In genomic region chr11:50155508-50155907, GRCh38 we compare ENCODE assay signal across 37 cellular contexts.
"Had no signal": no experiment of that assay in that cellular context is flagged by ENCODE, and none has a peak within 500 bp of the region (broad histone marks: within the 10 kb centered on the region; RNA-seq: fewer than 3 reads in every experiment).

No MANE protein-coding gene starts in this region.

- H3K4me3 ChIP-seq: ascending aorta, cardiac muscle cell had no signal

- H3K9me3 ChIP-seq: ascending aorta had no signal

- H3K4me3 Mint-ChIP-seq: activated CD4-positive, alpha-beta memory T cell treated with anti-CD3 and anti-CD28 coated beads, Interleukin-2, amount 10 ng/mL, durations not matched to agents 7 days and 5 days; activated CD4-positive, alpha-beta T cell treated with anti-CD3 and anti-CD28 coated beads for 36 hours; activated CD4-positive, alpha-beta T cell treated with anti-CD3 and anti-CD28 coated beads, Interleukin-2, amount 10 ng/mL, durations not matched to agents 7 days and 5 days; activated CD8-positive, alpha-beta memory T cell treated with anti-CD3 and anti-CD28 coated beads, Interleukin-2, amount 10 ng/mL, durations not matched to agents 7 days and 5 days; activated CD8-positive, alpha-beta T cell treated with anti-CD3 and anti-CD28 coated beads, Interleukin-2, amount 10 ng/mL, durations not matched to agents 7 days and 5 days; activated naive CD4-positive, alpha-beta T cell treated with anti-CD3 and anti-CD28 coated beads, Interleukin-2, amount 10 ng/mL, durations not matched to agents 7 days and 5 days; activated naive CD4-positive, alpha-beta T cell treated with anti-CD3 and anti-CD28 coated beads, Interleukin-2, amount 50 U/mL, for 24 hours; activated naive CD8-positive, alpha-beta T cell; activated naive CD8-positive, alpha-beta T cell treated with anti-CD3 and anti-CD28 coated beads, Interleukin-2, amount 10 ng/mL, durations not matched to agents 7 days and 5 days; activated naive CD8-positive, alpha-beta T cell treated with anti-CD3 and anti-CD28 coated beads, Interleukin-2, amount 50 U/mL, for 24 hours; activated T-cell treated with anti-CD3 and anti-CD28 coated beads, Interleukin-2, amount 50 U/mL, for 24 hours; brain; central memory CD8-positive, alpha-beta T cell; T-helper 1 cell treated with Interleukin-12 subunit alpha and Interleukin-12 subunit beta and Interleukin-4 antibody, amounts not matched to agents 30 μg/mL and 1 μg/mL, for 36 hours; T-helper 2 cell treated with Interferon-gamma antibody and Interleukin-4, amounts not matched to agents 5 μg/mL and 100 μg/mL, for 36 hours; WTC11 had no signal

- H3K27me3 ChIP-seq: ascending aorta, cardiac muscle cell had no signal

- H3K36me3 Mint-ChIP-seq: activated CD8-positive, alpha-beta memory T cell treated with anti-CD3 and anti-CD28 coated beads, Interleukin-2, amount 10 ng/mL, durations not matched to agents 7 days and 5 days; activated naive CD4-positive, alpha-beta T cell treated with anti-CD3 and anti-CD28 coated beads, Interleukin-2, amount 10 ng/mL, durations not matched to agents 7 days and 5 days; activated naive CD4-positive, alpha-beta T cell treated with anti-CD3 and anti-CD28 coated beads, Interleukin-2, amount 50 U/mL, for 24 hours; activated naive CD8-positive, alpha-beta T cell; activated naive CD8-positive, alpha-beta T cell treated with anti-CD3 and anti-CD28 coated beads, Interleukin-2, amount 10 ng/mL, durations not matched to agents 7 days and 5 days; brain had no signal

- H3K27ac Mint-ChIP-seq: activated CD4-positive, alpha-beta memory T cell treated with anti-CD3 and anti-CD28 coated beads, Interleukin-2, amount 10 ng/mL, durations not matched to agents 7 days and 5 days; activated CD4-positive, alpha-beta T cell treated with anti-CD3 and anti-CD28 coated beads for 36 hours; activated CD4-positive, alpha-beta T cell treated with anti-CD3 and anti-CD28 coated beads, Interleukin-2, amount 10 ng/mL, durations not matched to agents 7 days and 5 days; activated CD8-positive, alpha-beta memory T cell treated with anti-CD3 and anti-CD28 coated beads, Interleukin-2, amount 10 ng/mL, durations not matched to agents 7 days and 5 days; activated CD8-positive, alpha-beta T cell treated with anti-CD3 and anti-CD28 coated beads, Interleukin-2, amount 10 ng/mL, durations not matched to agents 7 days and 5 days; activated naive CD4-positive, alpha-beta T cell treated with anti-CD3 and anti-CD28 coated beads, Interleukin-2, amount 10 ng/mL, durations not matched to agents 7 days and 5 days; activated naive CD4-positive, alpha-beta T cell treated with anti-CD3 and anti-CD28 coated beads, Interleukin-2, amount 50 U/mL, for 24 hours; activated naive CD8-positive, alpha-beta T cell; activated naive CD8-positive, alpha-beta T cell treated with anti-CD3 and anti-CD28 coated beads, Interleukin-2, amount 10 ng/mL, durations not matched to agents 7 days and 5 days; activated naive CD8-positive, alpha-beta T cell treated with anti-CD3 and anti-CD28 coated beads, Interleukin-2, amount 50 U/mL, for 24 hours; activated T-cell treated with anti-CD3 and anti-CD28 coated beads, Interleukin-2, amount 50 U/mL, for 24 hours; activated T-helper 2 cell treated with anti-CD3 and anti-CD28 coated beads, Interferon-gamma antibody, Interleukin-2, Interleukin-4, amounts not matched to agents 10 μg/mL and 5 μg/mL and 100 μg/mL, durations not matched to agents 14 hours and 24 hours and 36 hours; brain; T-helper 1 cell treated with Interleukin-12 subunit alpha and Interleukin-12 subunit beta and Interleukin-4 antibody, amounts not matched to agents 30 μg/mL and 1 μg/mL, for 36 hours; T-helper 2 cell treated with Interferon-gamma antibody and Interleukin-4, amounts not matched to agents 5 μg/mL and 100 μg/mL, for 36 hours; WTC11 had no signal

- H3K36me3 ChIP-seq: ascending aorta, cardiac muscle cell, WERI-Rb-1 had no signal

- ATAC-seq: activated CD4-positive, alpha-beta T cell treated with anti-CD3 and anti-CD28 coated beads for 36 hours; activated CD4-positive, CD25-positive, alpha-beta regulatory T cell treated with anti-CD3 and anti-CD28 coated beads, Interleukin-2, amount 50 U/mL, for 24 hours; activated CD8-positive, alpha-beta memory T cell treated with anti-CD3 and anti-CD28 coated beads, Interleukin-2, amount 10 ng/mL, durations not matched to agents 7 days and 5 days; activated CD8-positive, alpha-beta T cell treated with anti-CD3 and anti-CD28 coated beads, Interleukin-2, amount 10 ng/mL, durations not matched to agents 7 days and 5 days; activated naive CD8-positive, alpha-beta T cell treated with anti-CD3 and anti-CD28 coated beads, Interleukin-2, amount 50 U/mL, for 24 hours; WTC11 had no signal

- H3K4me1 ChIP-seq: ascending aorta had no signal

- H3K27me3 Mint-ChIP-seq: activated CD4-positive, alpha-beta memory T cell treated with anti-CD3 and anti-CD28 coated beads, Interleukin-2, amount 10 ng/mL, durations not matched to agents 7 days and 5 days; activated CD4-positive, alpha-beta T cell treated with anti-CD3 and anti-CD28 coated beads for 36 hours; activated CD4-positive, alpha-beta T cell treated with anti-CD3 and anti-CD28 coated beads, Interleukin-2, amount 10 ng/mL, durations not matched to agents 7 days and 5 days; activated CD8-positive, alpha-beta memory T cell treated with anti-CD3 and anti-CD28 coated beads, Interleukin-2, amount 10 ng/mL, durations not matched to agents 7 days and 5 days; activated naive CD4-positive, alpha-beta T cell treated with anti-CD3 and anti-CD28 coated beads, Interleukin-2, amount 10 ng/mL, durations not matched to agents 7 days and 5 days; activated naive CD4-positive, alpha-beta T cell treated with anti-CD3 and anti-CD28 coated beads, Interleukin-2, amount 50 U/mL, for 24 hours; activated naive CD8-positive, alpha-beta T cell; activated naive CD8-positive, alpha-beta T cell treated with anti-CD3 and anti-CD28 coated beads, Interleukin-2, amount 10 ng/mL, durations not matched to agents 7 days and 5 days; activated naive CD8-positive, alpha-beta T cell treated with anti-CD3 and anti-CD28 coated beads, Interleukin-2, amount 50 U/mL, for 24 hours; activated T-cell treated with anti-CD3 and anti-CD28 coated beads, Interleukin-2, amount 50 U/mL, for 24 hours; brain; central memory CD8-positive, alpha-beta T cell had no signal

- DNase-seq: activated CD4-positive, alpha-beta memory T cell treated with anti-CD3 and anti-CD28 coated beads, Interleukin-2, amount 10 ng/mL, durations not matched to agents 7 days and 5 days; activated CD4-positive, alpha-beta T cell treated with anti-CD3 and anti-CD28 coated beads for 1 hour; activated CD4-positive, alpha-beta T cell treated with anti-CD3 and anti-CD28 coated beads for 36 hours; activated CD4-positive, alpha-beta T cell treated with anti-CD3 and anti-CD28 coated beads for 48 hours; activated CD4-positive, alpha-beta T cell treated with anti-CD3 and anti-CD28 coated beads, Interleukin-2, amount 10 ng/mL, durations not matched to agents 7 days and 5 days; activated CD4-positive, alpha-beta T cell treated with anti-CD3 and anti-CD28 coated beads, Interleukin-2, amount 50 U/mL, for 48 hours; activated CD4-positive, CD25-positive, alpha-beta regulatory T cell; activated CD8-positive, alpha-beta memory T cell treated with anti-CD3 and anti-CD28 coated beads for 24 hours; activated CD8-positive, alpha-beta memory T cell treated with anti-CD3 and anti-CD28 coated beads, Interleukin-2, amount 10 ng/mL, durations not matched to agents 7 days and 5 days; activated CD8-positive, alpha-beta memory T cell treated with anti-CD3 and anti-CD28 coated beads, Interleukin-2, amount 50 U/mL, for 48 hours; activated CD8-positive, alpha-beta T cell treated with anti-CD3 and anti-CD28 coated beads, Interleukin-2, amount 10 ng/mL, durations not matched to agents 7 days and 5 days; activated effector memory CD4-positive, alpha-beta T cell treated with Interleukin-2 at 50 U/mL for 16 hours; activated gamma-delta T cell; activated naive CD4-positive, alpha-beta T cell treated with anti-CD3 and anti-CD28 coated beads, Interleukin-2, amount 10 ng/mL, durations not matched to agents 7 days and 5 days; activated naive CD4-positive, alpha-beta T cell treated with Interleukin-2 at 50 U/mL for 16 hours; activated naive CD8-positive, alpha-beta T cell treated with anti-CD3 and anti-CD28 coated beads, Interleukin-2, amount 10 ng/mL, durations not matched to agents 7 days and 5 days; activated naive CD8-positive, alpha-beta T cell treated with anti-CD3 and anti-CD28 coated beads, Interleukin-2, amount 50 U/mL, for 24 hours; activated T-cell treated with anti-CD3 and anti-CD28 coated beads, Interleukin-2, amount 50 U/mL, for 24 hours; activated T-cell treated with anti-CD3 and anti-CD28 coated beads, Interleukin-2, amount 50 U/mL, for 48 hours; amygdala; anterior cingulate cortex; cerebellar nuclear complex; T-helper 1 cell; T-helper 2 cell; T-helper 9 cell; WERI-Rb-1 had no signal

- H3K4me1 Mint-ChIP-seq: activated CD4-positive, alpha-beta memory T cell treated with anti-CD3 and anti-CD28 coated beads, Interleukin-2, amount 10 ng/mL, durations not matched to agents 7 days and 5 days; activated CD4-positive, alpha-beta T cell treated with anti-CD3 and anti-CD28 coated beads for 36 hours; activated CD4-positive, alpha-beta T cell treated with anti-CD3 and anti-CD28 coated beads, Interleukin-2, amount 10 ng/mL, durations not matched to agents 7 days and 5 days; activated CD8-positive, alpha-beta memory T cell treated with anti-CD3 and anti-CD28 coated beads, Interleukin-2, amount 10 ng/mL, durations not matched to agents 7 days and 5 days; activated naive CD4-positive, alpha-beta T cell treated with anti-CD3 and anti-CD28 coated beads, Interleukin-2, amount 10 ng/mL, durations not matched to agents 7 days and 5 days; activated naive CD4-positive, alpha-beta T cell treated with anti-CD3 and anti-CD28 coated beads, Interleukin-2, amount 50 U/mL, for 24 hours; activated naive CD8-positive, alpha-beta T cell treated with anti-CD3 and anti-CD28 coated beads, Interleukin-2, amount 10 ng/mL, durations not matched to agents 7 days and 5 days; activated naive CD8-positive, alpha-beta T cell treated with anti-CD3 and anti-CD28 coated beads, Interleukin-2, amount 50 U/mL, for 24 hours; brain; central memory CD8-positive, alpha-beta T cell; WTC11 had no signal

- H3K27ac ChIP-seq: ascending aorta, cardiac muscle cell, WERI-Rb-1 had no signal
